15 cellular contexts compared by ENCODE assay signal in the genomic region with DNA sequence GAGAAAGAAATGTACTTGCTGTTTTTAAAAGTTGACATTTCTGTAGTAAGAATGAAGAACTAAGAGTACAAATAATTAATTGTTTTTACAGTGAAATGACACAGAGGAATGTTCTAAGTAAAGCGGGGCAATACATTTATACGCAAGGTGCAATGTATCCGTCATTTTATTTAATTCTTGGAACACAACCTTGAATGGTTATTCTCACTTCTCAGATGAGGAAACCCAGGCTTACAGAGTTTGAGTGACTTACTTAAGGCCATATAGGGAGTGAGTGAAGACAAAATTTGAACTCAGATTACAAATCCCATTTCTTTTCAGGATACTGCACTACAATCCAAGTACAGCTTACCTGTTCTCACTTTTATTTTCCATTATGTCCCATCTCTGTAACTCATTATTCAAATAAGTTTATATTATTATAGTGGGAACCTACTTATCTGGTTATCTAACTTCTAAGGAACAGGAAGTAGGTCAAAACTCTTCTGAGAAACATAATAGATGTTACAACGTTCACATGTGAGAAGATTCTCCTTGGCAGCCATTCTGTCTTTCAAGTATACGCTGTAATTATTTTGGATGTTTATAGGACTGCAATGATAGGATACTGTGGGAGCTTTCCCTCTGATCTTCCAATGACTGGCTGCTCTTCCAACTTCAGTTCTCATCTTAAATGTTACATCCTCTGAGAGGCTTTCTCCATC. TPM values are rescaled to one million over a fixed set of nuclear protein-coding genes. Genes with fewer than 3 reads are reported as not detected.
A peak's percentile ranks its signal among the peaks of the same experiment; 100 is the strongest.
DNase-seq lines count a peak whose midpoint lies in the region; ATAC-seq, FAIRE-seq and TF ChIP-seq lines count a peak whose summit lies in the region.
"Had no signal": no experiment of that assay in that cellular context is flagged by ENCODE, and none has a peak within 500 bp of the region (broad histone marks: within the 10 kb centered on the region; RNA-seq: fewer than 3 reads in every experiment).

No MANE protein-coding gene starts in this region.

- ATAC-seq in CD4-positive, CD25-positive, alpha-beta regulatory T cell (ENCODE audit: low read depth in 2 of 2), result peak; percentile 73 to 76
- peak; percentile 42 for ATAC-seq in mucosa of descending colon
- ATAC-seq in HG03025 (IDR thresholded peaks at IDR 0.05; ENCODE audit: low FRiP score, unreplicated experiment), result no peak
- ATAC-seq in SK-N-SH treated with all-trans-retinoic acid at 6 μM for 48 hours, result no peak

- CTCF ChIA-PET in activated CD4-positive, alpha-beta memory T cell treated with anti-CD3 and anti-CD28 coated beads for 36 hours (lab: Charles Lee), result interaction anchor here (0.6 to 1.6 kb wide), 7 partner anchors 12 to 75 kb away, joined by 3 to 11 read pairs (median 4); partner anchors contain the start of gene STK17B

- TF ChIP-seq CTCF in mucosa of descending colon (IDR thresholded peaks at IDR 0.05), result no peak

- DNase-seq in CD4-positive, CD25-positive, alpha-beta regulatory T cell, result peak in 2 of 3 donors; percentile 60 to 89
- no peak for DNase-seq in GM19239 (ENCODE audit: insufficient read length, low spot score)
- DNase-seq in activated CD4-positive, alpha-beta memory T cell treated with anti-CD3 and anti-CD28 coated beads for 36 hours, result no peak
- no peak for DNase-seq in mucosa of descending colon
- no peak for DNase-seq in activated effector memory CD4-positive, alpha-beta T cell treated with Interleukin-2 at 50 U/mL for 16 hours
- no peak for DNase-seq in globus pallidus (ENCODE audit: low spot score)
- DNase-seq: activated CD4-positive, CD25-positive, alpha-beta regulatory T cell treated with anti-CD3 and anti-CD28 coated beads, Interleukin-2, amount 50 U/mL, for 72 hours; cerebellar nuclear complex; NCI-H226; stimulated activated CD4-positive, alpha-beta T cell treated with anti-CD3 and anti-CD28 coated beads, Interleukin-15, amount 100 ng/mL, for 24 hours had no signal

- POLR2A ChIA-PET in activated CD4-positive, alpha-beta memory T cell treated with anti-CD3 and anti-CD28 coated beads for 36 hours (lab: Charles Lee), result interaction anchor here (0.9 to 4.4 kb wide), 8 partner anchors 13 to 93 kb away, joined by 3 to 35 read pairs (median 4); partner anchors contain the start of gene STK17B

- no peaks in the 10 kb centered on the region for H3K9me3 ChIP-seq in CD4-positive, CD25-positive, alpha-beta regulatory T cell (ENCODE audit: control insufficient read depth in 2 of 2, low read length in 2 of 2)
- no peaks in the 10 kb centered on the region for H3K9me3 ChIP-seq in mucosa of descending colon
- H3K9me3 ChIP-seq: prostate gland had no signal

- H3K4me1 ChIP-seq in CD4-positive, CD25-positive, alpha-beta regulatory T cell (ENCODE audit: control insufficient read depth, insufficient read depth, low read length, poor library complexity, severe bottlenecking), result peaks cover 75% of the 10 kb centered on the region
- H3K4me1 ChIP-seq in mucosa of descending colon (ENCODE audit: low read depth), result no peaks in the 10 kb centered on the region
- H3K4me1 ChIP-seq: prostate gland had no signal

- peaks cover 0 to 4% (median 0%) of the 10 kb centered on the region in 7 donors for H3K9me3 Mint-ChIP-seq in CD4-positive, CD25-positive, alpha-beta regulatory T cell
- H3K9me3 Mint-ChIP-seq in activated CD4-positive, alpha-beta memory T cell treated with anti-CD3 and anti-CD28 coated beads for 36 hours, result peaks cover 9% of the 10 kb centered on the region

- no peaks in the 10 kb centered on the region for H3K27me3 ChIP-seq in CD4-positive, CD25-positive, alpha-beta regulatory T cell (ENCODE audit: control insufficient read depth, insufficient read depth, low read length)

- no peaks in the 10 kb centered on the region for H3K36me3 ChIP-seq in CD4-positive, CD25-positive, alpha-beta regulatory T cell (ENCODE audit: control insufficient read depth, insufficient read depth, low read length)
- H3K36me3 ChIP-seq in mucosa of descending colon (ENCODE audit: low read depth), result no peaks in the 10 kb centered on the region
- H3K36me3 ChIP-seq: prostate gland had no signal

- FAIRE-seq in GM19239 (lab: Jason Lieb, UNC), result peak; percentile 72
- FAIRE-seq: urothelium cell line had no signal

- no peaks in the 10 kb centered on the region for H3K36me3 Mint-ChIP-seq in CD4-positive, CD25-positive, alpha-beta regulatory T cell
- peaks cover 4% of the 10 kb centered on the region for H3K36me3 Mint-ChIP-seq in activated CD4-positive, alpha-beta memory T cell treated with anti-CD3 and anti-CD28 coated beads for 36 hours

- H3K27ac Mint-ChIP-seq in CD4-positive, CD25-positive, alpha-beta regulatory T cell, result peak overlapping the region; percentile 95 to 99 (median 96)
- peak overlapping the region; percentile 88 for H3K27ac Mint-ChIP-seq in activated CD4-positive, alpha-beta memory T cell treated with anti-CD3 and anti-CD28 coated beads for 36 hours

- H3K4me3 ChIP-seq in CD4-positive, CD25-positive, alpha-beta regulatory T cell (ENCODE audit: low read depth, low read length), result peak overlapping the region; percentile 72
- no peak overlapping the region for H3K4me3 ChIP-seq in mucosa of descending colon
- H3K4me3 ChIP-seq: prostate gland had no signal

- intact Hi-C loops in activated CD4-positive, alpha-beta memory T cell treated with anti-CD3 and anti-CD28 coated beads for 36 hours (cut with micrococcal nuclease), result loop anchor here (1.0 kb wide), 3 partner anchors 10 to 28 kb away; no protein-coding TSS in a partner anchor
- intact Hi-C loops in mucosa of descending colon (cut with DNase I, micrococcal nuclease), result no loop called here

- peak overlapping the region; percentile 78 to 84 (median 80) for H3K4me3 Mint-ChIP-seq in CD4-positive, CD25-positive, alpha-beta regulatory T cell
- peak overlapping the region; percentile 75 for H3K4me3 Mint-ChIP-seq in activated CD4-positive, alpha-beta memory T cell treated with anti-CD3 and anti-CD28 coated beads for 36 hours

- H3K27ac ChIP-seq in CD4-positive, CD25-positive, alpha-beta regulatory T cell (ENCODE audit: insufficient read depth, low read length, poor library complexity, severe bottlenecking), result peak overlapping the region; percentile 89
- H3K27ac ChIP-seq: epithelial cell of prostate, prostate gland had no signal

- no peaks in the 10 kb centered on the region for H3K27me3 Mint-ChIP-seq in CD4-positive, CD25-positive, alpha-beta regulatory T cell
- no peaks in the 10 kb centered on the region for H3K27me3 Mint-ChIP-seq in activated CD4-positive, alpha-beta memory T cell treated with anti-CD3 and anti-CD28 coated beads for 36 hours

- H3K4me1 Mint-ChIP-seq in CD4-positive, CD25-positive, alpha-beta regulatory T cell, result peaks cover 48 to 94% (median 62%) of the 10 kb centered on the region in 4 donors
- H3K4me1 Mint-ChIP-seq in activated CD4-positive, alpha-beta memory T cell treated with anti-CD3 and anti-CD28 coated beads for 36 hours (ENCODE audit: low read depth), result peaks cover 86% of the 10 kb centered on the region

TF ChIP-seq in SK-N-SH treated with all-trans-retinoic acid at 6 μM for 48 hours, 23 proteins besides CTCF, POLR2A, EP300 and RAD21 (continues in another document):
- TF ChIP-seq CSDC2 (CRISPR knock-in tag; IDR thresholded peaks at IDR 0.05) (no peak), TOX (CRISPR knock-in tag; IDR thresholded peaks at IDR 0.05; ENCODE audit: borderline replicate concordance) (no peak), ZNF70 (CRISPR knock-in tag; IDR thresholded peaks at IDR 0.05) (no peak), ZFP3 (CRISPR knock-in tag; IDR thresholded peaks at IDR 0.05) (no peak), GLIS3 (CRISPR knock-in tag; IDR thresholded peaks at IDR 0.05) (no peak), OSR1 (CRISPR knock-in tag; IDR thresholded peaks at IDR 0.05) (no peak), ZNF8 (CRISPR knock-in tag; IDR thresholded peaks at IDR 0.05) (no peak), ESRRG (CRISPR knock-in tag; IDR thresholded peaks at IDR 0.05) (no peak), ARNTL (CRISPR knock-in tag; IDR thresholded peaks at IDR 0.05; ENCODE audit: borderline replicate concordance, low read depth) (no peak), TCF4 (CRISPR knock-in tag; IDR thresholded peaks at IDR 0.05; ENCODE audit: borderline replicate concordance) (no peak), BACH2 (CRISPR knock-in tag; IDR thresholded peaks at IDR 0.05; ENCODE audit: borderline replicate concordance) (no peak), RARB (CRISPR knock-in tag; IDR thresholded peaks at IDR 0.05) (no peak)
- TF ChIP-seq, protein P1, sequence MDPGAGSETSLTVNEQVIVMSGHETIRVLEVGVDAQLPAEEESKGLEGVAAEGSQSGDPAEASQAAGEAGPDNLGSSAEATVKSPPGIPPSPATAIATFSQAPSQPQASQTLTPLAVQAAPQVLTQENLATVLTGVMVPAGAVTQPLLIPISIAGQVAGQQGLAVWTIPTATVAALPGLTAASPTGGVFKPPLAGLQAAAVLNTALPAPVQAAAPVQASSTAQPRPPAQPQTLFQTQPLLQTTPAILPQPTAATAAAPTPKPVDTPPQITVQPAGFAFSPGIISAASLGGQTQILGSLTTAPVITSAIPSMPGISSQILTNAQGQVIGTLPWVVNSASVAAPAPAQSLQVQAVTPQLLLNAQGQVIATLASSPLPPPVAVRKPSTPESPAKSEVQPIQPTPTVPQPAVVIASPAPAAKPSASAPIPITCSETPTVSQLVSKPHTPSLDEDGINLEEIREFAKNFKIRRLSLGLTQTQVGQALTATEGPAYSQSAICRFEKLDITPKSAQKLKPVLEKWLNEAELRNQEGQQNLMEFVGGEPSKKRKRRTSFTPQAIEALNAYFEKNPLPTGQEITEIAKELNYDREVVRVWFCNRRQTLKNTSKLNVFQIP (CRISPR knock-in tag; IDR thresholded peaks at IDR 0.05; ENCODE audit: borderline replicate concordance, low read depth), result no peak

RNA-seq across cellular contexts. Expression of gene STK17B, which starts 12.3 kb away (rescaled TPM):
- 542 TPM for total RNA-seq in CD4-positive, CD25-positive, alpha-beta regulatory T cell
- polyA plus RNA-seq in CD4-positive, CD25-positive, alpha-beta regulatory T cell, result 100 to 1,000 TPM in 2 of 4 donors, 10 to 100 TPM in 2; 97.1 to 116 (median 106) TPM
- 100 to 1,000 TPM; 175 to 176 TPM for total RNA-seq in activated CD4-positive, alpha-beta memory T cell treated with anti-CD3 and anti-CD28 coated beads for 36 hours
- total RNA-seq in mucosa of descending colon, result 10 to 100 TPM; 30.3 to 55.7 (median 55.1) TPM

Comparison
In these comparisons a context has a peak if more than half of its experiments do, and no peak if none do; other contexts are left out.
1. ATAC-seq: peak in CD4-positive, CD25-positive, alpha-beta regulatory T cell (2 of 2) and mucosa of descending colon (single experiment); none in HG03025 (single experiment) and SK-N-SH treated with all-trans-retinoic acid at 6 μM for 48 hours (single experiment).
2. DNase-seq: peak in CD4-positive, CD25-positive, alpha-beta regulatory T cell (2 of 3); none in GM19239 (single experiment), activated CD4-positive, alpha-beta memory T cell treated with anti-CD3 and anti-CD28 coated beads for 36 hours (single experiment), mucosa of descending colon (0 of 3), activated effector memory CD4-positive, alpha-beta T cell treated with Interleukin-2 at 50 U/mL for 16 hours (single experiment) and globus pallidus (single experiment).